Comparison of ENCODE assay signal across 17 cellular contexts in the genomic region with DNA sequence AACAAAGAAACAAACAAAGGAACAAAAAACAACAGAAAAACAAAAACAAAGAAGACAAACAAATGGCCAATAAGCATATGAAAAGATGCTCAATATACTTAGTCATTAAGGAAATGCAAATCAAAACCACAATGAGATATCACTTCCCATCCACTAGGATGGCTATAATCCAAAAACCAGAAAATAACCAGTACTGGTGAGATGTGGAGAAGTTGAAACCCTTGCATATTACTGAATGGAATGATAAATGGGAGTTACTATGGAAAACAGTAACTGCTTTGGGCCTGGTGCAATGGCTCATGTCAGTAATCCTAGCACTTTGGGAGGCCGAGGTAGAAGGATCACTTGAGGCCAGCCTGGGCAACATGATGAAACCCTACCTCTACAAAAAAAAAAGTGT.
"Had no signal": no experiment of that assay in that cellular context is flagged by ENCODE, and none has a peak within 500 bp of the region (broad histone marks: within the 10 kb centered on the region; RNA-seq: fewer than 3 reads in every experiment).

No MANE protein-coding gene starts in this region.

- H3K27ac Mint-ChIP-seq: activated T-helper 2 cell treated with anti-CD3 and anti-CD28 coated beads, Interferon-gamma antibody, Interleukin-2, Interleukin-4, amounts not matched to agents 10 μg/mL and 5 μg/mL and 100 μg/mL, durations not matched to agents 14 hours and 24 hours and 36 hours had no signal

- H3K4me1 Mint-ChIP-seq: central memory CD8-positive, alpha-beta T cell; neural crest cell had no signal

- H3K4me3 Mint-ChIP-seq: central memory CD8-positive, alpha-beta T cell; neural crest cell had no signal

- H3K4me1 ChIP-seq: adrenal gland, gastrocnemius medialis, heart right ventricle, left ventricle myocardium inferior, stomach had no signal

- H3K27ac ChIP-seq: adrenal gland, body of pancreas, gastrocnemius medialis, heart right ventricle, left ventricle myocardium inferior, stomach had no signal

- H3K4me3 ChIP-seq: adrenal gland, body of pancreas, gastrocnemius medialis, heart right ventricle, left ventricle myocardium inferior, stomach had no signal

- H3K9me3 Mint-ChIP-seq: activated T-helper 2 cell treated with anti-CD3 and anti-CD28 coated beads, Interferon-gamma antibody, Interleukin-2, Interleukin-4, amounts not matched to agents 10 μg/mL and 5 μg/mL and 100 μg/mL, durations not matched to agents 14 hours and 24 hours and 36 hours; central memory CD8-positive, alpha-beta T cell; neural crest cell had no signal

- ATAC-seq: body of pancreas, gastrocnemius medialis, heart right ventricle had no signal

- H3K36me3 ChIP-seq: adrenal gland, gastrocnemius medialis, heart right ventricle, left ventricle myocardium inferior, stomach had no signal

- H3K27me3 ChIP-seq: adrenal gland, body of pancreas, gastrocnemius medialis, heart right ventricle, stomach had no signal

- DNase-seq: activated CD4-positive, CD25-positive, alpha-beta regulatory T cell; activated naive CD4-positive, alpha-beta T cell treated with anti-CD3 and anti-CD28 coated beads, Interleukin-2, amount 50 U/mL, for 16 hours; adrenal gland; body of pancreas; cortex of kidney; effector memory CD4-positive, alpha-beta T cell; gastrocnemius medialis; heart right ventricle; kidney; left ventricle myocardium inferior; stimulated activated CD4-positive, alpha-beta T cell treated with anti-CD3 and anti-CD28 coated beads, Interleukin-15, amount 100 ng/mL, for 24 hours; stimulated activated CD4-positive, alpha-beta T cell treated with anti-CD3 and anti-CD28 coated beads, Interleukin-4, amount 100 ng/mL, for 24 hours; stomach; T-helper 1 cell had no signal

- H3K9me3 ChIP-seq: adrenal gland, body of pancreas, gastrocnemius medialis, heart right ventricle, left ventricle myocardium inferior, stomach had no signal
